30 cellular contexts compared by ENCODE assay signal in the genomic region with DNA sequence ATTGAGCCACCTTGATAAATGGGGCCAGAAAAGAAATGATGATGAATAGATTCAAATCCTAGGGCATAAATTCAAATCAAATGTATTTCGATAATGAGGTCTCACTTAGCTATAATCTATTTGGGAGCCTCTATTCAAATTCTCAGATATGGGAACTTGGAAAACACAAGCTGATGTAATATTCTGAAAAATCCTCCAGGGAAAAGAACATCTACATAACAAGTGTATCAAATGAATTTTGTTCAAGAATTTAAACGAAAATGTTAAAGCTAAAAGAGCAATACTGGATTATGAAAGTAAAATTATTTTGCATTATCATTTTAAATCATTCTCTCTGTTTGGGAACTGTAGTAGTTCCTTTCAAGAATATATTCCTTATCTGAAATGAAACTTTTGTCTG.
"Had no signal": no experiment of that assay in that cellular context is flagged by ENCODE, and none has a peak within 500 bp of the region (broad histone marks: within the 10 kb centered on the region; RNA-seq: fewer than 3 reads in every experiment).

No MANE protein-coding gene starts in this region.

- H3K36me3 ChIP-seq: adrenal gland, breast epithelium, WERI-Rb-1 had no signal

- H3K4me1 ChIP-seq: adrenal gland, body of pancreas, breast epithelium had no signal

- H3K4me3 Mint-ChIP-seq: activated CD4-positive, alpha-beta memory T cell treated with anti-CD3 and anti-CD28 coated beads, Interleukin-2, amount 10 ng/mL, durations not matched to agents 7 days and 5 days; activated CD8-positive, alpha-beta memory T cell treated with anti-CD3 and anti-CD28 coated beads, Interleukin-2, amount 10 ng/mL, durations not matched to agents 7 days and 5 days; activated naive CD4-positive, alpha-beta T cell treated with anti-CD3 and anti-CD28 coated beads, Interleukin-2, amount 50 U/mL, for 24 hours; activated naive CD8-positive, alpha-beta T cell treated with anti-CD3 and anti-CD28 coated beads, Interleukin-2, amount 10 ng/mL, durations not matched to agents 7 days and 5 days; activated T-cell treated with anti-CD3 and anti-CD28 coated beads, Interleukin-2, amount 50 U/mL, for 72 hours; activated T-helper 17 cell treated with anti-CD3 and anti-CD28 coated beads, Interleukin-2, amount 50 U/mL, for 72 hours had no signal

- H3K4me1 Mint-ChIP-seq: activated CD4-positive, alpha-beta memory T cell treated with anti-CD3 and anti-CD28 coated beads, Interleukin-2, amount 10 ng/mL, durations not matched to agents 7 days and 5 days; activated CD8-positive, alpha-beta memory T cell treated with anti-CD3 and anti-CD28 coated beads, Interleukin-2, amount 10 ng/mL, durations not matched to agents 7 days and 5 days; activated naive CD4-positive, alpha-beta T cell treated with anti-CD3 and anti-CD28 coated beads, Interleukin-2, amount 50 U/mL, for 24 hours; activated naive CD8-positive, alpha-beta T cell treated with anti-CD3 and anti-CD28 coated beads, Interleukin-2, amount 10 ng/mL, durations not matched to agents 7 days and 5 days; activated T-helper 17 cell treated with anti-CD3 and anti-CD28 coated beads, Interleukin-2, amount 50 U/mL, for 72 hours had no signal

- DNase-seq: activated CD4-positive, alpha-beta memory T cell treated with anti-CD3 and anti-CD28 coated beads, Interleukin-2, amount 10 ng/mL, durations not matched to agents 7 days and 5 days; activated CD4-positive, alpha-beta T cell treated with anti-CD3 and anti-CD28 coated beads for 1 hour; activated CD4-positive, alpha-beta T cell treated with anti-CD3 and anti-CD28 coated beads for 48 hours; activated CD4-positive, CD25-positive, alpha-beta regulatory T cell; activated CD8-positive, alpha-beta memory T cell treated with anti-CD3 and anti-CD28 coated beads for 24 hours; activated CD8-positive, alpha-beta memory T cell treated with anti-CD3 and anti-CD28 coated beads, Interleukin-2, amount 10 ng/mL, durations not matched to agents 7 days and 5 days; activated CD8-positive, alpha-beta memory T cell treated with anti-CD3 and anti-CD28 coated beads, Interleukin-2, amount 50 U/mL, for 48 hours; activated gamma-delta T cell; activated naive CD4-positive, alpha-beta T cell treated with Interleukin-2 at 50 U/mL for 16 hours; activated naive CD8-positive, alpha-beta T cell treated with anti-CD3 and anti-CD28 coated beads, Interleukin-2, amount 10 ng/mL, durations not matched to agents 7 days and 5 days; activated T-cell treated with anti-CD3 and anti-CD28 coated beads, Interleukin-2, amount 50 U/mL, for 72 hours; adrenal gland; body of pancreas; MM.1S; MV-4-11; NCI-H1092; NCI-H146; NCI-H187; NCI-H2029 treated with DMSO at 0.1 percent for 48 hours; NCI-H2107; NCI-H226; NCI-H446 treated with DMSO at 0.1 percent for 48 hours; NCI-H524 treated with DMSO at 0.1 percent for 48 hours; Right ventricle myocardium superior; T1000; WERI-Rb-1 had no signal

- H3K4me3 ChIP-seq: adrenal gland, body of pancreas, breast epithelium had no signal

- H3K36me3 Mint-ChIP-seq: activated CD8-positive, alpha-beta memory T cell treated with anti-CD3 and anti-CD28 coated beads, Interleukin-2, amount 10 ng/mL, durations not matched to agents 7 days and 5 days; activated naive CD4-positive, alpha-beta T cell treated with anti-CD3 and anti-CD28 coated beads, Interleukin-2, amount 50 U/mL, for 24 hours; activated naive CD8-positive, alpha-beta T cell treated with anti-CD3 and anti-CD28 coated beads, Interleukin-2, amount 10 ng/mL, durations not matched to agents 7 days and 5 days had no signal

- H3K9me3 ChIP-seq: adrenal gland, body of pancreas, breast epithelium had no signal

- H3K27me3 ChIP-seq: adrenal gland, body of pancreas, breast epithelium had no signal

- H3K9me3 Mint-ChIP-seq: activated CD4-positive, alpha-beta memory T cell treated with anti-CD3 and anti-CD28 coated beads, Interleukin-2, amount 10 ng/mL, durations not matched to agents 7 days and 5 days; activated naive CD4-positive, alpha-beta T cell treated with anti-CD3 and anti-CD28 coated beads, Interleukin-2, amount 50 U/mL, for 24 hours; activated naive CD8-positive, alpha-beta T cell treated with anti-CD3 and anti-CD28 coated beads, Interleukin-2, amount 10 ng/mL, durations not matched to agents 7 days and 5 days; activated T-cell treated with anti-CD3 and anti-CD28 coated beads, Interleukin-2, amount 50 U/mL, for 72 hours; activated T-helper 17 cell treated with anti-CD3 and anti-CD28 coated beads, Interleukin-2, amount 50 U/mL, for 72 hours had no signal

- H3K27ac Mint-ChIP-seq: activated CD4-positive, alpha-beta memory T cell treated with anti-CD3 and anti-CD28 coated beads, Interleukin-2, amount 10 ng/mL, durations not matched to agents 7 days and 5 days; activated CD8-positive, alpha-beta memory T cell treated with anti-CD3 and anti-CD28 coated beads, Interleukin-2, amount 10 ng/mL, durations not matched to agents 7 days and 5 days; activated naive CD4-positive, alpha-beta T cell treated with anti-CD3 and anti-CD28 coated beads, Interleukin-2, amount 50 U/mL, for 24 hours; activated naive CD8-positive, alpha-beta T cell treated with anti-CD3 and anti-CD28 coated beads, Interleukin-2, amount 10 ng/mL, durations not matched to agents 7 days and 5 days; activated T-cell treated with anti-CD3 and anti-CD28 coated beads, Interleukin-2, amount 50 U/mL, for 72 hours; activated T-helper 17 cell treated with anti-CD3 and anti-CD28 coated beads, Interleukin-2, amount 50 U/mL, for 72 hours had no signal

- H3K27me3 Mint-ChIP-seq: activated CD4-positive, alpha-beta memory T cell treated with anti-CD3 and anti-CD28 coated beads, Interleukin-2, amount 10 ng/mL, durations not matched to agents 7 days and 5 days; activated CD8-positive, alpha-beta memory T cell treated with anti-CD3 and anti-CD28 coated beads, Interleukin-2, amount 10 ng/mL, durations not matched to agents 7 days and 5 days; activated naive CD4-positive, alpha-beta T cell treated with anti-CD3 and anti-CD28 coated beads, Interleukin-2, amount 50 U/mL, for 24 hours; activated naive CD8-positive, alpha-beta T cell treated with anti-CD3 and anti-CD28 coated beads, Interleukin-2, amount 10 ng/mL, durations not matched to agents 7 days and 5 days had no signal

- H3K9ac ChIP-seq: KMS-11 had no signal

- ATAC-seq: activated CD8-positive, alpha-beta memory T cell treated with anti-CD3 and anti-CD28 coated beads, Interleukin-2, amount 10 ng/mL, durations not matched to agents 7 days and 5 days; activated T-cell treated with anti-CD3 and anti-CD28 coated beads, Interleukin-2, amount 50 U/mL, for 72 hours; activated T-helper 17 cell treated with anti-CD3 and anti-CD28 coated beads, Interleukin-2, amount 50 U/mL, for 72 hours; body of pancreas had no signal
